In the genomic region with DNA sequence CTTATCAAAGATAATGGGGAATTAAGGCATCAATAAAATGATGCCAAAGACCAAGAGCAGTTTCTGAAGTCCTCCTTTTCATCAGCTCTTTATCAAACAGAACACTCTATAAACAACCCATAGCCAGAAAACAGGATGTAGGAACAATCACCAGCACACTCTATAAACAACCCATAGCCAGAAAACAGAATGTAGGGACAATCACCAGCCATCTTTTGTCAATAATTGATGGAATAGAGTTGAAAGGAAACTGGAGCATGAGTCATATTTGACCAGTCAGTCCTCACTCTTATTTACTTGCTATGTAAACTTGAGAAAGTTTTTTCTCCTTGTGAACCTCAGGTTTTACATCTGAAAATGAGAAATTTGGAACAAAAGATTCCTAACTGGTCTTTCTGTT, we compare ENCODE assay signal across 1 cellular context.
A peak's percentile ranks its signal among the peaks of the same experiment; 100 is the strongest.
TF ChIP-seq lines count a peak whose summit lies in the region.

No MANE protein-coding gene starts in this region.

TF ChIP-seq in HepG2, 621 proteins besides CTCF, POLR2A, EP300 and RAD21 (continued from another document and continues in another):
- TF ChIP-seq, protein P1, sequence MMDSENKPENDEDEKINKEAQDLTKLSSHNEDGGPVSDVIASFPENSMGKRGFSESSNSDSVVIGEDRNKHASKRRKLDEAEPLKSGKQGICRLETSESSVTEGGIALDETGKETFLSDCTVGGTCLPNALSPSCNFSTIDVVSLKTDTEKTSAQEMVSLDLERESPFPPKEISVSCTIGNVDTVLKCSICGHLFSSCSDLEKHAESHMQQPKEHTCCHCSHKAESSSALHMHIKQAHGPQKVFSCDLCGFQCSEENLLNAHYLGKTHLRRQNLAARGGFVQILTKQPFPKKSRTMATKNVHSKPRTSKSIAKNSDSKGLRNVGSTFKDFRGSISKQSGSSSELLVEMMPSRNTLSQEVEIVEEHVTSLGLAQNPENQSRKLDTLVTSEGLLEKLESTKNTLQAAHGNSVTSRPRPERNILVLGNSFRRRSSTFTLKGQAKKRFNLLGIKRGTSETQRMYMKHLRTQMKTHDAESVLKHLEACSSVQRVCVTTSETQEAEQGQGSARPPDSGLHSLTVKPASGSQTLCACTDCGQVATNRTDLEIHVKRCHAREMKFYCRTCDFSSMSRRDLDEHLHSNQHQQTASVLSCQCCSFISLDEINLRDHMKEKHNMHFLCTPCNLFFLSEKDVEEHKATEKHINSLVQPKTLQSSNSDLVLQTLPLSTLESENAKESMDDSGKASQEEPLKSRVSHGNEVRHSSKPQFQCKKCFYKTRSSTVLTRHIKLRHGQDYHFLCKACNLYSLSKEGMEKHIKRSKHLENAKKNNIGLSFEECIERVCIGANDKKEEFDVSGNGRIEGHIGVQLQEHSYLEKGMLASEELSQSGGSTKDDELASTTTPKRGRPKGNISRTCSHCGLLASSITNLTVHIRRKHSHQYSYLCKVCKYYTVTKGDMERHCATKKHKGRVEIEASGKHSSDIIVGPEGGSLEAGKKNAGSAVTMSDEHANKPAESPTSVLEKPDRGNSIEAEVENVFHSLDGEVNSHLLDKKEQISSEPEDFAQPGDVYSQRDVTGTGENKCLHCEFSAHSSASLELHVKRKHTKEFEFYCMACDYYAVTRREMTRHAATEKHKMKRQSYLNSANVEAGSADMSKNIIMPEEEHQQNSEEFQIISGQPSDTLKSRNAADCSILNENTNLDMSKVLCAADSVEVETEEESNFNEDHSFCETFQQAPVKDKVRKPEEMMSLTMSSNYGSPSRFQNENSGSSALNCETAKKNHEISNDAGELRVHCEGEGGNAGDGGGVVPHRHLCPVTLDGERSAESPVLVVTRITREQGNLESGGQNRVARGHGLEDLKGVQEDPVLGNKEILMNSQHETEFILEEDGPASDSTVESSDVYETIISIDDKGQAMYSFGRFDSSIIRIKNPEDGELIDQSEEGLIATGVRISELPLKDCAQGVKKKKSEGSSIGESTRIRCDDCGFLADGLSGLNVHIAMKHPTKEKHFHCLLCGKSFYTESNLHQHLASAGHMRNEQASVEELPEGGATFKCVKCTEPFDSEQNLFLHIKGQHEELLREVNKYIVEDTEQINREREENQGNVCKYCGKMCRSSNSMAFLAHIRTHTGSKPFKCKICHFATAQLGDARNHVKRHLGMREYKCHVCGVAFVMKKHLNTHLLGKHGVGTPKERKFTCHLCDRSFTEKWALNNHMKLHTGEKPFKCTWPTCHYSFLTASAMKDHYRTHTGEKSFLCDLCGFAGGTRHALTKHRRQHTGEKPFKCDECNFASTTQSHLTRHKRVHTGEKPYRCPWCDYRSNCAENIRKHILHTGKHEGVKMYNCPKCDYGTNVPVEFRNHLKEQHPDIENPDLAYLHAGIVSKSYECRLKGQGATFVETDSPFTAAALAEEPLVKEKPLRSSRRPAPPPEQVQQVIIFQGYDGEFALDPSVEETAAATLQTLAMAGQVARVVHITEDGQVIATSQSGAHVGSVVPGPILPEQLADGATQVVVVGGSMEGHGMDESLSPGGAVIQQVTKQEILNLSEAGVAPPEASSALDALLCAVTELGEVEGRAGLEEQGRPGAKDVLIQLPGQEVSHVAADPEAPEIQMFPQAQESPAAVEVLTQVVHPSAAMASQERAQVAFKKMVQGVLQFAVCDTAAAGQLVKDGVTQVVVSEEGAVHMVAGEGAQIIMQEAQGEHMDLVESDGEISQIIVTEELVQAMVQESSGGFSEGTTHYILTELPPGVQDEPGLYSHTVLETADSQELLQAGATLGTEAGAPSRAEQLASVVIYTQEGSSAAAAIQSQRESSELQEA (CRISPR knock-in tag; IDR thresholded peaks at IDR 0.05; ENCODE audit: not compliant biosample characterization) = no peak
- TF ChIP-seq NR2F2 (IDR thresholded peaks at IDR 0.05; ENCODE audit: borderline replicate concordance, low read depth) (no peak), ZBTB7A (CRISPR knock-in tag; IDR thresholded peaks at IDR 0.05) (no peak), ZNF543 (CRISPR knock-in tag; IDR thresholded peaks at IDR 0.05) (no peak), ZNF776 (CRISPR knock-in tag; IDR thresholded peaks at IDR 0.05) (no peak), ARNTL (CRISPR knock-in tag; IDR thresholded peaks at IDR 0.05) (no peak), SAP130 (CRISPR knock-in tag; IDR thresholded peaks at IDR 0.05; ENCODE audit: low read depth) (0 out of 2 replicates have a peak, but pooled peaks have one; percentile 25), ZNF260 (CRISPR knock-in tag; IDR thresholded peaks at IDR 0.05; ENCODE audit: borderline replicate concordance, low read depth) (no peak), TAF15 (IDR thresholded peaks at IDR 0.05; ENCODE audit: low read depth, low read length, poor library complexity, severe bottlenecking) (no peak), REXO4 (CRISPR knock-in tag; IDR thresholded peaks at IDR 0.05; ENCODE audit: borderline replicate concordance) (no peak), ZNF460 (CRISPR knock-in tag; IDR thresholded peaks at IDR 0.05; ENCODE audit: borderline replicate concordance) (no peak), U2AF2 (IDR thresholded peaks at IDR 0.05; ENCODE audit: low read depth, low read length) (no peak), GABPA (IDR thresholded peaks at IDR 0.05; ENCODE audit: low read depth, low read length) (no peak), GABPA (CRISPR knock-in tag; IDR thresholded peaks at IDR 0.05; ENCODE audit: low read depth) (peak; percentile 47; the same call in 1 of the 2 replicates), POLR2AphosphoS2 (IDR thresholded peaks at IDR 0.05; ENCODE audit: low read depth, low read length) (no peak), MEIS1 (CRISPR knock-in tag; IDR thresholded peaks at IDR 0.05; ENCODE audit: borderline replicate concordance) (no peak), RORA (CRISPR knock-in tag; IDR thresholded peaks at IDR 0.05) (no peak), POLR2G (IDR thresholded peaks at IDR 0.05; ENCODE audit: low read depth, low read length) (no peak), SALL2 (CRISPR knock-in tag; IDR thresholded peaks at IDR 0.05) (no peak), RARA (CRISPR knock-in tag; IDR thresholded peaks at IDR 0.05) (peak; percentile 64; the same call in 1 of the 2 replicates), ZNF567 (CRISPR knock-in tag; IDR thresholded peaks at IDR 0.05; ENCODE audit: borderline replicate concordance) (no peak), ZNF564 (CRISPR knock-in tag; IDR thresholded peaks at IDR 0.05) (no peak), ZNF256 (CRISPR knock-in tag; conservative IDR thresholded peaks at IDR 0.05) (no peak), MIXL1 (CRISPR knock-in tag; IDR thresholded peaks at IDR 0.05) (peak; percentile 38; the same call in 1 of the 2 replicates), ZBTB42 (CRISPR knock-in tag; IDR thresholded peaks at IDR 0.05) (no peak), HMGA1 (CRISPR knock-in tag; conservative IDR thresholded peaks at IDR 0.05) (no peak), JUND (CRISPR knock-in tag; IDR thresholded peaks at IDR 0.05) (0 out of 2 replicates have a peak, but pooled peaks have one; percentile 50)
- TF ChIP-seq, protein P2, sequence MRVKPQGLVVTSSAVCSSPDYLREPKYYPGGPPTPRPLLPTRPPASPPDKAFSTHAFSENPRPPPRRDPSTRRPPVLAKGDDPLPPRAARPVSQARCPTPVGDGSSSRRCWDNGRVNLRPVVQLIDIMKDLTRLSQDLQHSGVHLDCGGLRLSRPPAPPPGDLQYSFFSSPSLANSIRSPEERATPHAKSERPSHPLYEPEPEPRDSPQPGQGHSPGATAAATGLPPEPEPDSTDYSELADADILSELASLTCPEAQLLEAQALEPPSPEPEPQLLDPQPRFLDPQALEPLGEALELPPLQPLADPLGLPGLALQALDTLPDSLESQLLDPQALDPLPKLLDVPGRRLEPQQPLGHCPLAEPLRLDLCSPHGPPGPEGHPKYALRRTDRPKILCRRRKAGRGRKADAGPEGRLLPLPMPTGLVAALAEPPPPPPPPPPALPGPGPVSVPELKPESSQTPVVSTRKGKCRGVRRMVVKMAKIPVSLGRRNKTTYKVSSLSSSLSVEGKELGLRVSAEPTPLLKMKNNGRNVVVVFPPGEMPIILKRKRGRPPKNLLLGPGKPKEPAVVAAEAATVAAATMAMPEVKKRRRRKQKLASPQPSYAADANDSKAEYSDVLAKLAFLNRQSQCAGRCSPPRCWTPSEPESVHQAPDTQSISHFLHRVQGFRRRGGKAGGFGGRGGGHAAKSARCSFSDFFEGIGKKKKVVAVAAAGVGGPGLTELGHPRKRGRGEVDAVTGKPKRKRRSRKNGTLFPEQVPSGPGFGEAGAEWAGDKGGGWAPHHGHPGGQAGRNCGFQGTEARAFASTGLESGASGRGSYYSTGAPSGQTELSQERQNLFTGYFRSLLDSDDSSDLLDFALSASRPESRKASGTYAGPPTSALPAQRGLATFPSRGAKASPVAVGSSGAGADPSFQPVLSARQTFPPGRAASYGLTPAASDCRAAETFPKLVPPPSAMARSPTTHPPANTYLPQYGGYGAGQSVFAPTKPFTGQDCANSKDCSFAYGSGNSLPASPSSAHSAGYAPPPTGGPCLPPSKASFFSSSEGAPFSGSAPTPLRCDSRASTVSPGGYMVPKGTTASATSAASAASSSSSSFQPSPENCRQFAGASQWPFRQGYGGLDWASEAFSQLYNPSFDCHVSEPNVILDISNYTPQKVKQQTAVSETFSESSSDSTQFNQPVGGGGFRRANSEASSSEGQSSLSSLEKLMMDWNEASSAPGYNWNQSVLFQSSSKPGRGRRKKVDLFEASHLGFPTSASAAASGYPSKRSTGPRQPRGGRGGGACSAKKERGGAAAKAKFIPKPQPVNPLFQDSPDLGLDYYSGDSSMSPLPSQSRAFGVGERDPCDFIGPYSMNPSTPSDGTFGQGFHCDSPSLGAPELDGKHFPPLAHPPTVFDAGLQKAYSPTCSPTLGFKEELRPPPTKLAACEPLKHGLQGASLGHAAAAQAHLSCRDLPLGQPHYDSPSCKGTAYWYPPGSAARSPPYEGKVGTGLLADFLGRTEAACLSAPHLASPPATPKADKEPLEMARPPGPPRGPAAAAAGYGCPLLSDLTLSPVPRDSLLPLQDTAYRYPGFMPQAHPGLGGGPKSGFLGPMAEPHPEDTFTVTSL (CRISPR knock-in tag; IDR thresholded peaks at IDR 0.05; ENCODE audit: borderline replicate concordance) = peak; percentile 86; the same call in 1 of the 2 replicates
- TF ChIP-seq, protein P3, sequence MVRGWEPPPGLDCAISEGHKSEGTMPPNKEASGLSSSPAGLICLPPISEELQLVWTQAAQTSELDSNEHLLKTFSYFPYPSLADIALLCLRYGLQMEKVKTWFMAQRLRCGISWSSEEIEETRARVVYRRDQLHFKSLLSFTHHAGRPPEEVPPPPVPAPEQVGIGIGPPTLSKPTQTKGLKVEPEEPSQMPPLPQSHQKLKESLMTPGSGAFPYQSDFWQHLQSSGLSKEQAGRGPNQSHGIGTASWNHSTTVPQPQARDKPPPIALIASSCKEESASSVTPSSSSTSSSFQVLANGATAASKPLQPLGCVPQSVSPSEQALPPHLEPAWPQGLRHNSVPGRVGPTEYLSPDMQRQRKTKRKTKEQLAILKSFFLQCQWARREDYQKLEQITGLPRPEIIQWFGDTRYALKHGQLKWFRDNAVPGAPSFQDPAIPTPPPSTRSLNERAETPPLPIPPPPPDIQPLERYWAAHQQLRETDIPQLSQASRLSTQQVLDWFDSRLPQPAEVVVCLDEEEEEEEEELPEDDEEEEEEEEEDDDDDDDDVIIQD (CRISPR knock-in tag; IDR thresholded peaks at IDR 0.05; ENCODE audit: low read depth) = peak; percentile 28; the same call in 1 of the 2 replicates
- TF ChIP-seq, protein P4, sequence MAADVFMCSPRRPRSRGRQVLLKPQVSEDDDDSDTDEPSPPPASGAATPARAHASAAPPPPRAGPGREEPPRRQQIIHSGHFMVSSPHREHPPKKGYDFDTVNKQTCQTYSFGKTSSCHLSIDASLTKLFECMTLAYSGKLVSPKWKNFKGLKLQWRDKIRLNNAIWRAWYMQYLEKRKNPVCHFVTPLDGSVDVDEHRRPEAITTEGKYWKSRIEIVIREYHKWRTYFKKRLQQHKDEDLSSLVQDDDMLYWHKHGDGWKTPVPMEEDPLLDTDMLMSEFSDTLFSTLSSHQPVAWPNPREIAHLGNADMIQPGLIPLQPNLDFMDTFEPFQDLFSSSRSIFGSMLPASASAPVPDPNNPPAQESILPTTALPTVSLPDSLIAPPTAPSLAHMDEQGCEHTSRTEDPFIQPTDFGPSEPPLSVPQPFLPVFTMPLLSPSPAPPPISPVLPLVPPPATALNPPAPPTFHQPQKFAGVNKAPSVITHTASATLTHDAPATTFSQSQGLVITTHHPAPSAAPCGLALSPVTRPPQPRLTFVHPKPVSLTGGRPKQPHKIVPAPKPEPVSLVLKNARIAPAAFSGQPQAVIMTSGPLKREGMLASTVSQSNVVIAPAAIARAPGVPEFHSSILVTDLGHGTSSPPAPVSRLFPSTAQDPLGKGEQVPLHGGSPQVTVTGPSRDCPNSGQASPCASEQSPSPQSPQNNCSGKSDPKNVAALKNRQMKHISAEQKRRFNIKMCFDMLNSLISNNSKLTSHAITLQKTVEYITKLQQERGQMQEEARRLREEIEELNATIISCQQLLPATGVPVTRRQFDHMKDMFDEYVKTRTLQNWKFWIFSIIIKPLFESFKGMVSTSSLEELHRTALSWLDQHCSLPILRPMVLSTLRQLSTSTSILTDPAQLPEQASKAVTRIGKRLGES (CRISPR knock-in tag; IDR thresholded peaks at IDR 0.05; ENCODE audit: borderline replicate concordance) = no peak
- TF ChIP-seq, protein P5, sequence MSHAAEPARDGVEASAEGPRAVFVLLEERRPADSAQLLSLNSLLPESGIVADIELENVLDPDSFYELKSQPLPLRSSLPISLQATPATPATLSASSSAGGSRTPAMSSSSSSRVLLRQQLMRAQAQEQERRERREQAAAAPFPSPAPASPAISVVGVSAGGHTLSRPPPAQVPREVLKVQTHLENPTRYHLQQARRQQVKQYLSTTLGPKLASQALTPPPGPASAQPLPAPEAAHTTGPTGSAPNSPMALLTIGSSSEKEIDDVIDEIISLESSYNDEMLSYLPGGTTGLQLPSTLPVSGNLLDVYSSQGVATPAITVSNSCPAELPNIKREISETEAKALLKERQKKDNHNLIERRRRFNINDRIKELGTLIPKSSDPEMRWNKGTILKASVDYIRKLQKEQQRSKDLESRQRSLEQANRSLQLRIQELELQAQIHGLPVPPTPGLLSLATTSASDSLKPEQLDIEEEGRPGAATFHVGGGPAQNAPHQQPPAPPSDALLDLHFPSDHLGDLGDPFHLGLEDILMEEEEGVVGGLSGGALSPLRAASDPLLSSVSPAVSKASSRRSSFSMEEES (CRISPR knock-in tag; IDR thresholded peaks at IDR 0.05) = no peak
- TF ChIP-seq, protein P6, sequence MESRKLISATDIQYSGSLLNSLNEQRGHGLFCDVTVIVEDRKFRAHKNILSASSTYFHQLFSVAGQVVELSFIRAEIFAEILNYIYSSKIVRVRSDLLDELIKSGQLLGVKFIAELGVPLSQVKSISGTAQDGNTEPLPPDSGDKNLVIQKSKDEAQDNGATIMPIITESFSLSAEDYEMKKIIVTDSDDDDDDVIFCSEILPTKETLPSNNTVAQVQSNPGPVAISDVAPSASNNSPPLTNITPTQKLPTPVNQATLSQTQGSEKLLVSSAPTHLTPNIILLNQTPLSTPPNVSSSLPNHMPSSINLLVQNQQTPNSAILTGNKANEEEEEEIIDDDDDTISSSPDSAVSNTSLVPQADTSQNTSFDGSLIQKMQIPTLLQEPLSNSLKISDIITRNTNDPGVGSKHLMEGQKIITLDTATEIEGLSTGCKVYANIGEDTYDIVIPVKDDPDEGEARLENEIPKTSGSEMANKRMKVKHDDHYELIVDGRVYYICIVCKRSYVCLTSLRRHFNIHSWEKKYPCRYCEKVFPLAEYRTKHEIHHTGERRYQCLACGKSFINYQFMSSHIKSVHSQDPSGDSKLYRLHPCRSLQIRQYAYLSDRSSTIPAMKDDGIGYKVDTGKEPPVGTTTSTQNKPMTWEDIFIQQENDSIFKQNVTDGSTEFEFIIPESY (CRISPR knock-in tag; IDR thresholded peaks at IDR 0.05) = no peak
